In the genomic region with DNA sequence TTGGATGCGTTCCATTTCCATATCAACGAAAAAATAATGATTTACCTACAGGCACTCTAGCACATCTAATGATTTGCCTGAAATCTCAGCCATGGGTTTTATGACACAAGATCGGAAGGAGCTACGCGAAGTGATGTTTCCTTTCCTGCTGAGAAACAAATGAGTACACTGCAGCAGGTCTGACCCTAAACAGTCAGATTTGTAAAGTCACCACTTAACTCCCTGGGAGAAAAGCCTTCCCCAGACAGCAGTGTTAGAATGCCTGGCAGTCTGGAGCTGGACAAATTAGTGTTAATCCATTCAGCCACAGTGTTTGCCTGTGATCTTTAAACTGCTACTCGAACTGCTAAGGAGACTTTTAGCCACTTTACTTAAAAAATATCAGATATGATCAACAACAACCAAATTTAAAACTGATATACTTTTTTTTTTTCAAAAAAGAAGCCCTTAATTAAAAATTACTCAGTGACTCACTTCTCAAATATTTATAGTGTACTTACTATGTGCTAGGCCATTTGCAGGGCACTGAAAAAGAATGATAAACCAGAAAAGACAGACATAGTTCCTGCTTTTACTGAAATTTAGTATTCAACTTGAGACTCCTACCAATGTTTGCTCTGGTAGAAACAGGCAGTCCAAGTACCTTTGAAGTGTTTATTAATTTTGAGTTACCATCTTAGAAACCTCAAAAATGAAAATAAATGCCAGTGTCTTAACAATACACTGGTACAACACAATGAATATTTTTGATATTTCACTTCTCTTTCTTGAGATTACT, we compare ENCODE assay signal across 17 cellular contexts.
DNase-seq lines count a peak whose midpoint lies in the region; ATAC-seq and TF ChIP-seq lines count a peak whose summit lies in the region.
"Had no signal": no experiment of that assay in that cellular context is flagged by ENCODE, and none has a peak within 500 bp of the region (broad histone marks: within the 10 kb centered on the region; RNA-seq: fewer than 3 reads in every experiment).

No MANE protein-coding gene starts in this region.

- H3K27me3 ChIP-seq in NT2/D1 (ENCODE audit: insufficient read depth, insufficient read length) (peaks cover 15% of the 10 kb centered on the region), hepatocyte (no peaks in the 10 kb centered on the region), neural progenitor cell (no peaks in the 10 kb centered on the region)

- H3K4me3 ChIP-seq in NT2/D1 (ENCODE audit: insufficient read length, low read depth), result no peak overlapping the region
- no peak overlapping the region for H3K4me3 ChIP-seq in hepatocyte
- H3K4me3 ChIP-seq in neural progenitor cell, result no peak overlapping the region

- no peak for ATAC-seq in left ventricle myocardium superior

- peaks cover 12% of the 10 kb centered on the region for H3K36me3 Mint-ChIP-seq in neural progenitor cell

- intact Hi-C loops in left ventricle myocardium superior (cut with micrococcal nuclease), result no loop called here

- TF ChIP-seq CTCF in hepatocyte (IDR thresholded peaks at IDR 0.05; ENCODE audit: poor library complexity), result no peak
- no peak for TF ChIP-seq CTCF in neural progenitor cell (IDR thresholded peaks at IDR 0.05)

- H3K79me2 ChIP-seq in hepatocyte (no peaks in the 10 kb centered on the region), neural progenitor cell (ENCODE audit: low read depth) (no peaks in the 10 kb centered on the region)

- WGBS in hepatocyte (ENCODE audit: low lambda C conversion rate, missing lambda C conversion rate), result 42% methylated on average over 6 of the region's 6 CpGs

- peaks cover 14% of the 10 kb centered on the region for H3F3A ChIP-seq in neural progenitor cell (ENCODE audit: low read depth)

- H3K36me3 ChIP-seq in NT2/D1 (ENCODE audit: insufficient read depth, insufficient read length, low read length), result no peaks in the 10 kb centered on the region
- H3K36me3 ChIP-seq in hepatocyte (replicated peaks; ENCODE audit: insufficient read depth, low read depth), result no peaks in the 10 kb centered on the region
- H3K36me3 ChIP-seq in neural progenitor cell, result no peaks in the 10 kb centered on the region

- no peak for TF ChIP-seq POLR2A in erythroblast (IDR thresholded peaks at IDR 0.05; ENCODE audit: low read length)

- no peak overlapping the region for H3K9ac ChIP-seq in NT2/D1 (ENCODE audit: insufficient read length, low read depth)
- no peak overlapping the region for H3K9ac ChIP-seq in neural progenitor cell

- H3K4me3 Mint-ChIP-seq in neural progenitor cell, result no peak overlapping the region
- H3K4me3 Mint-ChIP-seq: activated CD4-positive, alpha-beta memory T cell treated with anti-CD3 and anti-CD28 coated beads for 36 hours; activated naive CD8-positive, alpha-beta T cell treated with anti-CD3 and anti-CD28 coated beads for 36 hours; nephron had no signal

- H3K4me2 ChIP-seq in hepatocyte, result no peak overlapping the region
- peak overlapping the region; percentile 57 for H3K4me2 ChIP-seq in neural progenitor cell

- H3K27ac ChIP-seq in hepatocyte (peak overlapping the region; percentile 17), neural progenitor cell (no peak overlapping the region)

- H4K20me1 ChIP-seq in hepatocyte (ENCODE audit: insufficient read depth, poor library complexity, severe bottlenecking) (no peaks in the 10 kb centered on the region), neural progenitor cell (ENCODE audit: low read depth) (peaks cover 22% of the 10 kb centered on the region)

- H3K27ac Mint-ChIP-seq in neural progenitor cell, result no peak overlapping the region
- H3K27ac Mint-ChIP-seq: activated CD4-positive, alpha-beta memory T cell treated with anti-CD3 and anti-CD28 coated beads for 36 hours; activated naive CD8-positive, alpha-beta T cell treated with anti-CD3 and anti-CD28 coated beads for 36 hours had no signal

- peaks cover 10% of the 10 kb centered on the region for H3K4me1 Mint-ChIP-seq in neural progenitor cell

- H3K9me3 ChIP-seq in NT2/D1 (ENCODE audit: insufficient read depth, low read length) (no peaks in the 10 kb centered on the region), hepatocyte (ENCODE audit: low read depth) (no peaks in the 10 kb centered on the region), neural progenitor cell (ENCODE audit: low read depth) (no peaks in the 10 kb centered on the region)

- peaks cover 2% of the 10 kb centered on the region for H3K9me3 Mint-ChIP-seq in neural progenitor cell
- H3K9me3 Mint-ChIP-seq: activated CD4-positive, alpha-beta memory T cell treated with anti-CD3 and anti-CD28 coated beads for 36 hours; activated naive CD8-positive, alpha-beta T cell treated with anti-CD3 and anti-CD28 coated beads for 36 hours; nephron had no signal

- H3K27me3 Mint-ChIP-seq in neural progenitor cell (ENCODE audit: insufficient read depth, low read depth), result peaks cover 44% of the 10 kb centered on the region
- H3K27me3 Mint-ChIP-seq: activated CD4-positive, alpha-beta memory T cell treated with anti-CD3 and anti-CD28 coated beads for 36 hours; activated naive CD8-positive, alpha-beta T cell treated with anti-CD3 and anti-CD28 coated beads for 36 hours had no signal

- H3K4me1 ChIP-seq in NT2/D1 (ENCODE audit: insufficient read depth, insufficient read length) (no peaks in the 10 kb centered on the region), hepatocyte (ENCODE audit: insufficient read depth) (no peaks in the 10 kb centered on the region), neural progenitor cell (peaks cover 23% of the 10 kb centered on the region)

- H2AFZ ChIP-seq in hepatocyte (no peak overlapping the region), neural progenitor cell (replicated peaks) (no peak overlapping the region)

- DNase-seq in ELF-1 (ENCODE audit: low read depth, low spot score) (peak; percentile 51), NT2/D1 (ENCODE audit: low read depth, low spot score) (peak; percentile 25), hepatocyte (ENCODE audit: low spot score) (no peak), neural progenitor cell (ENCODE audit: low spot score) (peak; percentile 80), NCI-H774 (lab: John Stamatoyannopoulos, UW) (no peak), NCI-H1105 (lab: John Stamatoyannopoulos, UW) (no peak), left ventricle myocardium superior (no peak), erythroblast (lab: John Stamatoyannopoulos, UW) (no peak)
- DNase-seq: activated CD4-positive, alpha-beta memory T cell treated with anti-CD3 and anti-CD28 coated beads for 36 hours; activated naive CD8-positive, alpha-beta T cell treated with anti-CD3 and anti-CD28 coated beads for 36 hours; activated T-cell treated with anti-CD3 and anti-CD28 coated beads, Interleukin-2, amount 50 U/mL, for 48 hours; effector CD4-positive, alpha-beta T cell; HCEC 1CT; NCI-H510A treated with DMSO at 0.1 percent for 48 hours; right cardiac atrium; stimulated activated CD4-positive, alpha-beta T cell treated with anti-CD3 and anti-CD28 coated beads, Interleukin-2, amount 100 ng/mL, for 24 hours had no signal

- no peaks in the 10 kb centered on the region for H3K9me2 ChIP-seq in hepatocyte (replicated peaks; ENCODE audit: insufficient read depth)

Comparison
In these comparisons a context has a peak if more than half of its experiments do, and no peak if none do; other contexts are left out.
1. DNase-seq: peak in ELF-1 (single experiment), NT2/D1 (single experiment) and neural progenitor cell (single experiment); none in hepatocyte (single experiment), NCI-H774 (single experiment), NCI-H1105 (single experiment), left ventricle myocardium superior (single experiment) and erythroblast (0 of 2).